ENCODE assay signal across 12 cellular contexts in genomic region chr5:113245427-113246052, GRCh38.
DNase-seq lines count a peak whose midpoint lies in the region; ATAC-seq and TF ChIP-seq lines count a peak whose summit lies in the region.
"Had no signal": no experiment of that assay in that cellular context is flagged by ENCODE, and none has a peak within 500 bp of the region (broad histone marks: within the 10 kb centered on the region; RNA-seq: fewer than 3 reads in every experiment).

No MANE protein-coding gene starts in this region.

- H3K79me2 ChIP-seq in parathyroid adenoma: peaks cover 80% of the 10 kb centered on the region

- H3K4me1 ChIP-seq in HUES6 (ENCODE audit: control insufficient read depth, insufficient read depth, low read length) (peaks cover 39% of the 10 kb centered on the region), esophagus squamous epithelium (peaks cover 0 to 57% (median 21%) of the 10 kb centered on the region in 3 donors), parathyroid adenoma (peaks cover 76% of the 10 kb centered on the region)

- H3K9ac ChIP-seq in HUES6 (ENCODE audit: low read length) (no peak overlapping the region), parathyroid adenoma (no peak overlapping the region)

- no peaks in the 10 kb centered on the region for H3K36me3 ChIP-seq in HUES6 (ENCODE audit: control insufficient read depth, insufficient read depth, low read length)
- H3K36me3 ChIP-seq in esophagus squamous epithelium: no peaks in the 10 kb centered on the region
- H3K36me3 ChIP-seq in parathyroid adenoma (ENCODE audit: control insufficient read depth, insufficient read depth, low read length): no peaks in the 10 kb centered on the region
- H3K36me3 ChIP-seq in MG63: no peaks in the 10 kb centered on the region

- no peak overlapping the region for H2AFZ ChIP-seq in parathyroid adenoma

- H3K4me2 ChIP-seq in parathyroid adenoma (ENCODE audit: low read length): peak overlapping the region; percentile 18

- ATAC-seq in GM18870 (IDR thresholded peaks at IDR 0.05; ENCODE audit: unreplicated experiment) (peak; percentile 67), HG03139 (IDR thresholded peaks at IDR 0.05; ENCODE audit: unreplicated experiment) (no peak), GM18867 (IDR thresholded peaks at IDR 0.05; ENCODE audit: unreplicated experiment) (no peak)
- ATAC-seq: T-helper 17 cell had no signal

- no peaks in the 10 kb centered on the region for H3K9me3 ChIP-seq in HUES6 (ENCODE audit: control insufficient read depth, insufficient read depth, low read depth, low read length)
- no peaks in the 10 kb centered on the region for H3K9me3 ChIP-seq in esophagus squamous epithelium
- no peaks in the 10 kb centered on the region for H3K9me3 ChIP-seq in parathyroid adenoma (ENCODE audit: control insufficient read depth, low read length)
- H3K9me3 ChIP-seq in MG63: no peaks in the 10 kb centered on the region

- no peak for TF ChIP-seq POLR2A in esophagus squamous epithelium (IDR thresholded peaks at IDR 0.05)

- WGBS in esophagus squamous epithelium, 2 donors: 42 to 56% methylated on average over 2 of the region's 2 CpGs

- intact Hi-C loops in esophagus squamous epithelium (cut with DNase I): no loop called here

- H3K27me3 ChIP-seq in HUES6 (ENCODE audit: control insufficient read depth, insufficient read depth, low read length) (no peaks in the 10 kb centered on the region), esophagus squamous epithelium (no peaks in the 10 kb centered on the region), parathyroid adenoma (ENCODE audit: control insufficient read depth, insufficient read depth, low read length) (no peaks in the 10 kb centered on the region), MG63 (no peaks in the 10 kb centered on the region)
- H3K27me3 ChIP-seq: dorsolateral prefrontal cortex had no signal

- TF ChIP-seq CTCF in esophagus squamous epithelium (IDR thresholded peaks at IDR 0.05) (no peak), parathyroid adenoma (IDR thresholded peaks at IDR 0.05) (no peak)

- H3K4me3 ChIP-seq in HUES6 (ENCODE audit: low read depth, low read length): no peak overlapping the region; the same call in 1 of the 2 replicates
- no peak overlapping the region for H3K4me3 ChIP-seq in esophagus squamous epithelium
- H3K4me3 ChIP-seq in parathyroid adenoma (ENCODE audit: low read depth, low read length): peak overlapping the region; percentile 17
- no peak overlapping the region for H3K4me3 ChIP-seq in MG63

- no peak for DNase-seq in esophagus squamous epithelium (lab: John Stamatoyannopoulos, UW)
- DNase-seq in MG63: no peak
- DNase-seq in T-helper 1 cell: no peak
- DNase-seq: activated CD4-positive, alpha-beta memory T cell treated with anti-CD3 and anti-CD28 coated beads for 36 hours; dorsolateral prefrontal cortex; NCI-H1417 treated with DMSO at 0.1 percent for 48 hours; T-helper 17 cell had no signal

- peak overlapping the region; percentile 72 for H3K27ac ChIP-seq in HUES6 (ENCODE audit: low read depth, low read length)
- H3K27ac ChIP-seq in esophagus squamous epithelium: peak overlapping the region in 3 of 4 donors; percentile 48 to 66 (median 63)
- peak overlapping the region; percentile 40 for H3K27ac ChIP-seq in parathyroid adenoma
